In the genomic region with DNA sequence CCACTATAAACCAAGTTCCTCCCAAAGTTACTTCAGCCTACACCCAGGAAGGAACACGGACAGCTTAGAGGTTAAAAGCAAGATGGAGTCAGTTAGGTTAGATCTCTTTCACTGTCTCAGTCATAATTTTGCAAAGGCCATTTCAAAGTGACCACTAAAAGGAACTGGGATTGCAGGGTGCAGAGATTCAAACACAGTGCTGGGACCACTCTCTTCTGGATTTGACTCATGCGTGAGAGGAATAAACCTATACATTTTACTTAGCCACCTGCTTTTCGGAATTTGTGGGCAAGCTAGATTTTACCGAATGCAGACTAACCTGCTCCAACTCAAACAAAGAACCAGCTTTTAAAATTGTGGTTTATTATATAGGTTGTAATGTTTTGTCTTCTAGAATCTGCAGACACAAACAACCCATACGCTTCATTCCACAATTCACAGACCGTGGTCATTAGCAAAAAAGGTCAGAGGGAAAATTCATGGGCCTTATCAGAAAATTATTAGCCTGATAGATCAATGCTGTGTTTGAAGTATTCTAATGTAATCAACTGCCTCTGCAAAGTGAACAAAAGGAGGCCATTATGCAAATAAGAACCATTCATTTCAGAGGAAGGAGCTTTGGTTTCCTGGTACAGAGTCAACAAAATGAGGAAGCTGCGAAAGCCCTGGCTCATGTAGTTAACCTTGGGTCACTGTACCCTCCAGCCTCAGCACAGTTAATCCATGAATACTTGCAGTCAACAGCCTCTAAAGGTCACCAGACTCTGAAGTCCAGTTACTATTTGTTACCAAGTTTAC, we compare ENCODE assay signal across 8 cellular contexts.
DNase-seq lines count a peak whose midpoint lies in the region; ATAC-seq and TF ChIP-seq lines count a peak whose summit lies in the region.

No MANE protein-coding gene starts in this region.

- TF ChIP-seq POLR2A in NB4 (IDR thresholded peaks at IDR 0.05; ENCODE audit: extremely low read depth, insufficient read length): no peak

- no peak overlapping the region for H3K9ac ChIP-seq in neuronal stem cell (ENCODE audit: low read depth, low read length, poor library complexity)

- no peak overlapping the region for H3K23ac ChIP-seq in neuronal stem cell (ENCODE audit: low read depth, low read length, poor library complexity)

- H4K91ac ChIP-seq in neuronal stem cell (ENCODE audit: low read depth, low read length, poor library complexity): no peak overlapping the region

- H3K4me1 ChIP-seq in right cardiac atrium (ENCODE audit: control insufficient read depth, insufficient read depth, low read length) (peaks cover 8% of the 10 kb centered on the region), neuronal stem cell (ENCODE audit: control insufficient read depth in 2 of 2, insufficient read depth in 1 of 2, low read depth in 1 of 2, low read length in 2 of 2) (peaks cover 2 to 10% of the 10 kb centered on the region in 2 donors), foreskin keratinocyte (peaks cover 18% of the 10 kb centered on the region)

- TF ChIP-seq CTCF in NB4 (IDR thresholded peaks at IDR 0.05; ENCODE audit: low read depth, low read length) (no peak), foreskin keratinocyte (conservative IDR thresholded peaks at IDR 0.05) (no peak)

- H3K9me3 ChIP-seq in right cardiac atrium (ENCODE audit: control insufficient read depth, low read length) (peaks cover 3% of the 10 kb centered on the region), neuronal stem cell (replicated peaks in 1 of 2; ENCODE audit: control insufficient read depth in 2 of 2, insufficient read depth in 1 of 2, low read depth in 1 of 2, low read length in 2 of 2) (peaks cover 5 to 7% of the 10 kb centered on the region in 2 donors)

- intact Hi-C loops in right cardiac atrium (cut with DNase I): no loop called here

- no peaks in the 10 kb centered on the region for H3K36me3 ChIP-seq in neuronal stem cell (replicated peaks in 1 of 2; ENCODE audit: control insufficient read depth in 2 of 2, insufficient read depth in 2 of 2, low read length in 2 of 2)

- H3K4me3 ChIP-seq in NB4 (ENCODE audit: low read depth, low read length): no peak overlapping the region
- H3K4me3 ChIP-seq in right cardiac atrium (ENCODE audit: low read length): no peak overlapping the region
- no peak overlapping the region for H3K4me3 ChIP-seq in neuronal stem cell (ENCODE audit: low read length in 2 of 2)

- WGBS in right cardiac atrium: 85% methylated on average over 7 of the region's 7 CpGs
- WGBS in neuronal stem cell (ENCODE audit: extremely low coverage in 2 of 2, insufficient read length in 2 of 2, insufficient replicate concordance in 1 of 2), 2 donors: no CpG with 5 or more reads among the region's 7 CpGs

- H3K27ac ChIP-seq in right cardiac atrium (ENCODE audit: low read length) (no peak overlapping the region), neuronal stem cell (replicated peaks; ENCODE audit: low read length) (no peak overlapping the region), foreskin keratinocyte (no peak overlapping the region)

- H2AK5ac ChIP-seq in neuronal stem cell (ENCODE audit: low read depth, low read length): no peak overlapping the region

- no peak overlapping the region for H3K14ac ChIP-seq in neuronal stem cell (ENCODE audit: low read length)

- no peak overlapping the region for H4K8ac ChIP-seq in neuronal stem cell (ENCODE audit: low read depth, low read length)

- no peak overlapping the region for H3K18ac ChIP-seq in neuronal stem cell (ENCODE audit: low read length)

- H3K4ac ChIP-seq in neuronal stem cell (ENCODE audit: low read length): no peak overlapping the region

- H3K4me2 ChIP-seq in neuronal stem cell (ENCODE audit: insufficient read depth, low read length, poor library complexity, severe bottlenecking): no peak overlapping the region

- H2BK5ac ChIP-seq in neuronal stem cell (ENCODE audit: low read length): no peak overlapping the region

- no peak overlapping the region for H2AFZ ChIP-seq in neuronal stem cell (ENCODE audit: low read length)

- no peak overlapping the region for H2BK12ac ChIP-seq in neuronal stem cell (ENCODE audit: low read length)

- no peak overlapping the region for H2BK15ac ChIP-seq in neuronal stem cell (ENCODE audit: low read length)

- DNase-seq in NB4 (ENCODE audit: low read depth) (peak; percentile 79), right cardiac atrium (no peak), neuronal stem cell (ENCODE audit: low spot score) (no peak), GM03348 (ENCODE audit: low spot score) (no peak), foreskin keratinocyte (no peak)
- no peak for DNase-seq in effector CD8-positive, alpha-beta T cell (lab: John Stamatoyannopoulos, UW)

- ATAC-seq in GM18499 (IDR thresholded peaks at IDR 0.05; ENCODE audit: insufficient read depth, unreplicated experiment) (peak; percentile 51), GM21723 (IDR thresholded peaks at IDR 0.05; ENCODE audit: unreplicated experiment) (peak; percentile 67), right cardiac atrium (peak; percentile 53 to 75), foreskin keratinocyte (no peak)

- no peak overlapping the region for H2BK120ac ChIP-seq in neuronal stem cell (ENCODE audit: low read depth, low read length)

- H3K27me3 ChIP-seq in right cardiac atrium (ENCODE audit: control insufficient read depth, insufficient read depth): no peaks in the 10 kb centered on the region
- no peaks in the 10 kb centered on the region for H3K27me3 ChIP-seq in neuronal stem cell (ENCODE audit: control insufficient read depth in 3 of 3, insufficient read depth in 3 of 3, low read depth in 1 of 3, low read length in 3 of 3)
- no peaks in the 10 kb centered on the region for H3K27me3 ChIP-seq in foreskin keratinocyte

- no peaks in the 10 kb centered on the region for H3K79me1 ChIP-seq in neuronal stem cell (ENCODE audit: low read depth, low read length)
